In the genomic region with DNA sequence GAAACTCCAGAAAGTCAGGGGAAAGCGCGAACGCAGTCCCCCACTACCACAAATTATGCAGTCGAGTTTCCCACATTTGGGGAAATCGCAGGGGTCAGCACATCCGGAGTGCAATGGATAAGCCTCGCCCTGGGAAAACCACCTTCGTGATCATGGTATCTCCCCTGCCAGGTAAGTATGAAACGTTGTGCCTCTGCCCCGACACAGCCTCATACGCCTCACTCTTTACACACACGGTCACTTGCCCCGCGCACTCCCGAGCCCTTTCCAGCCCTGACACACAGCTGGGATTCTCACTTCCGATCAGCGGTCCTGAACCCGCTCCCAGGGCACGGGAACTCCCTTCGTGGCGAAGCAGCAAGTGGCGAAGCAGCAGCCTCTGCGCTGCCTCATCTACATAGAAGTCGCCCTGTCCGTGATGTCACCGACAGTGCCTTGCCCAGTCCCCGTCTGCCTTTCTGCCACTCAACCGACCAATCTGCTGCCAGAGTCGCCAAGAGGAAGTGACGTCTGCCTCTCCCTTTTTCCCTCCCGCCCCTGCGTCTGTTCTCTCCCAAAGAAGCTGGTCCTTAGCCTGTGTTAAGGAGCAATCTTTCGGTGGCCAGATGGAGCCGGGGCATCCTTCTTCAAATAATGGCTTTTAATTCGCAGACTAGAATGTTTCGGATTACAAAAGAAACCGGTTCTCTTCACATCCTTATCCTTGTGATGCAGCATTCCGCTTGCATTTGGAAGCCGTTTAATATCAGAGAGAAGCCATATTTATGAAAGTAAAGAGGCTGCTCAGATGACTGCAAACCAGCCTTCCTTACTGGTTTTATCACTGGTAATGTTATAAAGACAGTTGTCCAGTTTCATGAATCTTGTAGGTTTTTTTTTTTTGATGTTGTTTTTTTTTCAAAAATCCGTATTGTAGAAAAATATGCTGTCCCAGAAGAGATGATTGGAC, we compare ENCODE assay signal across 8 cellular contexts. TPM values are rescaled to one million over a fixed set of nuclear protein-coding genes. Genes with fewer than 3 reads are reported as not detected.
DNase-seq lines count a peak whose midpoint lies in the region; ATAC-seq, FAIRE-seq and TF ChIP-seq lines count a peak whose summit lies in the region.
"Not testable (repeated sequence)": the region's sequence is repeated elsewhere in the genome, so short reads cannot be mapped to it uniquely, and the experiment has no call there.

A gene (minus strand): TSS at position 179 of the 949 bp plus-strand sequence.

- H3K4me1 ChIP-seq in right lobe of liver; small intestine (ENCODE audit: control insufficient read depth in 2 of 2, insufficient read depth in 1 of 2, low read depth in 1 of 2, low read length in 1 of 2); urinary bladder (ENCODE audit: insufficient read depth): not testable (repeated sequence)

- not testable (repeated sequence) for H3K9me3 ChIP-seq in right lobe of liver; small intestine (ENCODE audit: control insufficient read depth, low read depth)

- peak within 1 kb of the TSS in 2 of 3 donors; percentile 91 to 92 for H3K27ac ChIP-seq in right lobe of liver
- peak within 1 kb of the TSS; percentile 62 to 90 for H3K27ac ChIP-seq in small intestine (ENCODE audit: low read depth in 1 of 2, low read length in 1 of 2)
- H3K27ac ChIP-seq in urinary bladder (ENCODE audit: low read depth): peak within 1 kb of the TSS; percentile 73

- not testable (repeated sequence) for FAIRE-seq in GM12891 (lab: Jason Lieb, UNC)
- FAIRE-seq in small intestine (lab: Jason Lieb, UNC): peak; percentile 94

- TF ChIP-seq POLR2A in GM12891 (IDR thresholded peaks at IDR 0.05; ENCODE audit: low read depth, low read length): 0 out of 2 replicates have a peak, but pooled peaks have one; percentile 11
- peak; percentile 51 for TF ChIP-seq POLR2A in right lobe of liver (IDR thresholded peaks at IDR 0.05)

- H3K4me3 Mint-ChIP-seq in activated T-helper 1 cell treated with anti-CD3 and anti-CD28 coated beads, Interleukin-12 subunit alpha, Interleukin-12 subunit beta, Interleukin-2, Interleukin-4 antibody, amounts not matched to agents 30 ng/mL and 10 ng/mL and 1 ng/mL, durations not matched to agents 14 hours and 24 hours and 36 hours; endothelial cell (ENCODE audit: unreplicated experiment): not testable (repeated sequence)

- not testable (repeated sequence) for H3K4me1 Mint-ChIP-seq in activated T-helper 1 cell treated with anti-CD3 and anti-CD28 coated beads, Interleukin-12 subunit alpha, Interleukin-12 subunit beta, Interleukin-2, Interleukin-4 antibody, amounts not matched to agents 30 ng/mL and 10 ng/mL and 1 ng/mL, durations not matched to agents 14 hours and 24 hours and 36 hours (ENCODE audit: low read depth); endothelial cell (ENCODE audit: unreplicated experiment)

- H3K36me3 ChIP-seq in right lobe of liver; small intestine (ENCODE audit: control insufficient read depth in 2 of 2, insufficient read depth in 2 of 2, low read length in 2 of 2); urinary bladder (ENCODE audit: insufficient read depth): not testable (repeated sequence)

- not testable (repeated sequence) for TF ChIP-seq CTCF in endothelial cell (IDR thresholded peaks at IDR 0.05; ENCODE audit: unreplicated experiment); right lobe of liver (IDR thresholded peaks at IDR 0.05)

- WGBS in right lobe of liver (ENCODE audit: insufficient coverage, low coverage, low lambda C conversion rate, missing lambda C conversion rate): under 1% methylated on average over 12 of the region's 40 CpGs
- WGBS in small intestine, 3 donors: 0 to 2% (median 2%) methylated on average over 25 to 37 of the region's 40 CpGs
- WGBS in urinary bladder: 2% methylated on average over 37 of the region's 40 CpGs

- not testable (repeated sequence) for H3K27me3 ChIP-seq in right lobe of liver; small intestine (ENCODE audit: control insufficient read depth in 2 of 2, insufficient read depth in 2 of 2, low read length in 2 of 2)

- not testable (repeated sequence) for H3K27ac Mint-ChIP-seq in activated T-helper 1 cell treated with anti-CD3 and anti-CD28 coated beads, Interleukin-12 subunit alpha, Interleukin-12 subunit beta, Interleukin-2, Interleukin-4 antibody, amounts not matched to agents 30 ng/mL and 10 ng/mL and 1 ng/mL, durations not matched to agents 14 hours and 24 hours and 36 hours; endothelial cell (ENCODE audit: unreplicated experiment)

- peak within 1 kb of the TSS in 2 of 3 donors; percentile 43 to 56 for H3K4me3 ChIP-seq in right lobe of liver
- not testable (repeated sequence) for H3K4me3 ChIP-seq in small intestine (ENCODE audit: low read depth in 1 of 2, low read length in 2 of 2); urinary bladder (ENCODE audit: low read depth, low read length)

- DNase-seq in GM12891 (ENCODE audit: insufficient read length, low spot score): not testable (repeated sequence)
- DNase-seq in NCI-H1694 (lab: John Stamatoyannopoulos, UW): peak; percentile 76
- DNase-seq in activated T-helper 1 cell treated with anti-CD3 and anti-CD28 coated beads, Interleukin-12 subunit alpha, Interleukin-12 subunit beta, Interleukin-2, Interleukin-4 antibody, amounts not matched to agents 30 ng/mL and 10 ng/mL and 1 ng/mL, durations not matched to agents 14 hours and 24 hours and 36 hours (ENCODE audit: low spot score): peak; percentile 77
- peak; percentile 55 for DNase-seq in endothelial cell (ENCODE audit: low spot score)
- DNase-seq in right lobe of liver: peak; percentile 53 to 92 (median 83)
- DNase-seq in small intestine: peak; percentile 89

- intact Hi-C loops in activated T-helper 1 cell treated with anti-CD3 and anti-CD28 coated beads, Interleukin-12 subunit alpha, Interleukin-12 subunit beta, Interleukin-2, Interleukin-4 antibody, amounts not matched to agents 30 ng/mL and 10 ng/mL and 1 ng/mL, durations not matched to agents 14 hours and 24 hours and 36 hours (cut with micrococcal nuclease): loop anchor here (5.0 kb wide), 2 partner anchors 72 to 147 kb away; a partner anchor contains a TSS
- intact Hi-C loops in right lobe of liver (cut with DNase I): not testable (repeated sequence)

- peaks cover 17% of the 10 kb centered on the region for H3K27me3 Mint-ChIP-seq in activated T-helper 1 cell treated with anti-CD3 and anti-CD28 coated beads, Interleukin-12 subunit alpha, Interleukin-12 subunit beta, Interleukin-2, Interleukin-4 antibody, amounts not matched to agents 30 ng/mL and 10 ng/mL and 1 ng/mL, durations not matched to agents 14 hours and 24 hours and 36 hours (ENCODE audit: insufficient read depth)
- H3K27me3 Mint-ChIP-seq in endothelial cell (ENCODE audit: unreplicated experiment): not testable (repeated sequence)

- peak; percentile 57 for ATAC-seq in SK-N-SH treated with all-trans-retinoic acid at 6 μM for 48 hours
- ATAC-seq in right lobe of liver: peak; percentile 64 to 78 (median 71)

- H3K36me3 Mint-ChIP-seq in activated T-helper 1 cell treated with anti-CD3 and anti-CD28 coated beads, Interleukin-12 subunit alpha, Interleukin-12 subunit beta, Interleukin-2, Interleukin-4 antibody, amounts not matched to agents 30 ng/mL and 10 ng/mL and 1 ng/mL, durations not matched to agents 14 hours and 24 hours and 36 hours (ENCODE audit: low read depth); endothelial cell (ENCODE audit: low read depth, unreplicated experiment): not testable (repeated sequence)

- H3K9me3 Mint-ChIP-seq in activated T-helper 1 cell treated with anti-CD3 and anti-CD28 coated beads, Interleukin-12 subunit alpha, Interleukin-12 subunit beta, Interleukin-2, Interleukin-4 antibody, amounts not matched to agents 30 ng/mL and 10 ng/mL and 1 ng/mL, durations not matched to agents 14 hours and 24 hours and 36 hours; endothelial cell (ENCODE audit: unreplicated experiment): not testable (repeated sequence)

TF ChIP-seq in GM12891, 5 proteins besides CTCF, POLR2A, EP300 and RAD21:
- TF ChIP-seq POLR2AphosphoS5 (IDR thresholded peaks at IDR 0.05; ENCODE audit: low read depth, low read length) (peak; percentile 72), TAF1 (IDR thresholded peaks at IDR 0.05; ENCODE audit: low read depth, low read length) (peak; percentile 26; the same call in 1 of the 2 replicates), POU2F2 (IDR thresholded peaks at IDR 0.05; ENCODE audit: low read depth, low read length) (peak; percentile 57)

RNA-seq across cellular contexts. Expression of the gene that starts here (rescaled TPM):
- polyA plus RNA-seq in GM12891 (2012; ENCODE audit: low read depth, missing spikeins): 40.8 TPM
- total RNA-seq in activated T-helper 1 cell treated with anti-CD3 and anti-CD28 coated beads, Interleukin-12 subunit alpha, Interleukin-12 subunit beta, Interleukin-2, Interleukin-4 antibody, amounts not matched to agents 30 ng/mL and 10 ng/mL and 1 ng/mL, durations not matched to agents 14 hours and 24 hours and 36 hours: 2,178 and 3,041 TPM in 2 replicates
- total RNA-seq in endothelial cell (ENCODE audit: unreplicated experiment): 3,428 TPM
- total RNA-seq in right lobe of liver: 1,000 to 10,000 TPM in 3 of 6 experiments, 100 to 1,000 TPM in 1, under 1 TPM in 2; under 0.01 to 3,377 (median 977) TPM
- not detected for polyA plus RNA-seq in small intestine
- under 0.01 TPM for total RNA-seq in urinary bladder
- not detected for polyA plus RNA-seq in urinary bladder

Comparison
In these comparisons a context has a peak if more than half of its experiments do, and no peak if none do; other contexts are left out.
1. Peak in DNase-seq and H3K27ac ChIP-seq in small intestine; RNA of the gene not detected or under 1 TPM.